ENCODE assay signal across 1 cellular context in the genomic region with DNA sequence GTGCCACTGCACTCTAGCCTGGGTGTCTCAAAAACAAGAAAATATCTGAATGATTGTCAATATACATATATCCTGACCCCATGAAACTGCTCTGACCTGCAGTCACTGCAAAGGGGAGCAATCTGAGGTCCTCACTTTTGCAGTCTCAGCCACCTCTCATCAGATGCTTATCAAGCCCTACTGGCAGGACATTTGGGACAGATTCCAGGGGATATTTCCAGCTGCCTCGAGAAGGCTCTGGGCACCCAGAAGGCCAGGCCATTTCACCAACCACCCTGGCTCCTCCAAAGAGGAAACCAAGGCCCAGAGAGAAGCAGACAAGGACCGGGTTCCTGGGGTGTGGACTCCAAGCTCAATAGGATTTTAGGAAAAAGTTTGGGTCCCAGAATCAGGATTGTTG.
TF ChIP-seq lines count a peak whose summit lies in the region.

No MANE protein-coding gene starts in this region.

TF ChIP-seq in H1, 55 proteins besides CTCF, POLR2A, EP300 and RAD21:
- TF ChIP-seq BRCA1 (IDR thresholded peaks at IDR 0.05; ENCODE audit: low read depth, low read length) = no peak
- no peak for TF ChIP-seq CTBP2 (IDR thresholded peaks at IDR 0.05; ENCODE audit: borderline replicate concordance, insufficient read depth, insufficient read length, low read length)
- TF ChIP-seq, protein P1, sequence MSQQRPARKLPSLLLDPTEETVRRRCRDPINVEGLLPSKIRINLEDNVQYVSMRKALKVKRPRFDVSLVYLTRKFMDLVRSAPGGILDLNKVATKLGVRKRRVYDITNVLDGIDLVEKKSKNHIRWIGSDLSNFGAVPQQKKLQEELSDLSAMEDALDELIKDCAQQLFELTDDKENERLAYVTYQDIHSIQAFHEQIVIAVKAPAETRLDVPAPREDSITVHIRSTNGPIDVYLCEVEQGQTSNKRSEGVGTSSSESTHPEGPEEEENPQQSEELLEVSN (IDR thresholded peaks at IDR 0.05) = no peak
- no peak for TF ChIP-seq HDAC2 (IDR thresholded peaks at IDR 0.05; ENCODE audit: borderline replicate concordance in 1 of 2, low read depth in 2 of 2, low read length in 2 of 2)
